Comparison of ENCODE assay signal across 1 cellular context in genomic region chr7:35736725-35737124, GRCh38.
A peak's percentile ranks its signal among the peaks of the same experiment; 100 is the strongest.
TF ChIP-seq lines count a peak whose summit lies in the region.

No MANE protein-coding gene starts in this region.

TF ChIP-seq in HepG2, 621 proteins besides CTCF, POLR2A, EP300 and RAD21 (continued from another document and continues in another):
- TF ChIP-seq ZNF333 (CRISPR knock-in tag; IDR thresholded peaks at IDR 0.05; ENCODE audit: borderline replicate concordance): no peak
- TF ChIP-seq HMG20B (CRISPR knock-in tag; conservative IDR thresholded peaks at IDR 0.05): no peak
- TF ChIP-seq SIX4 (CRISPR knock-in tag; IDR thresholded peaks at IDR 0.05): no peak
- TF ChIP-seq ZNF75D (CRISPR knock-in tag; IDR thresholded peaks at IDR 0.05; ENCODE audit: borderline replicate concordance): no peak
- peak; percentile 79 for TF ChIP-seq NR2F6 (IDR thresholded peaks at IDR 0.05)
- peak; percentile 83 for TF ChIP-seq NR2F6 (CRISPR knock-in tag; IDR thresholded peaks at IDR 0.05)
- TF ChIP-seq ERF (CRISPR knock-in tag; IDR thresholded peaks at IDR 0.05): 0 out of 2 replicates have a peak, but pooled peaks have one; percentile 36
- TF ChIP-seq BRD4 (CRISPR knock-in tag; IDR thresholded peaks at IDR 0.05): no peak
- no peak for TF ChIP-seq ZNF878 (CRISPR knock-in tag; IDR thresholded peaks at IDR 0.05)
- TF ChIP-seq MTERF4 (CRISPR knock-in tag; IDR thresholded peaks at IDR 0.05): no peak
- TF ChIP-seq NRL (CRISPR knock-in tag; IDR thresholded peaks at IDR 0.05; ENCODE audit: borderline replicate concordance): no peak
- no peak for TF ChIP-seq KLF13 (CRISPR knock-in tag; IDR thresholded peaks at IDR 0.05)
- peak; percentile 40; the same call in 1 of the 2 replicates for TF ChIP-seq YEATS2 (CRISPR knock-in tag; IDR thresholded peaks at IDR 0.05; ENCODE audit: borderline replicate concordance)
- no peak for TF ChIP-seq MXD3 (CRISPR knock-in tag; IDR thresholded peaks at IDR 0.05)
- no peak for TF ChIP-seq ZNF501 (CRISPR knock-in tag; IDR thresholded peaks at IDR 0.05)
- peak; percentile 78 for TF ChIP-seq FOXA3 (CRISPR knock-in tag; IDR thresholded peaks at IDR 0.05)
- TF ChIP-seq ZNF687 (CRISPR knock-in tag; IDR thresholded peaks at IDR 0.05): no peak
- no peak for TF ChIP-seq IRF2 (CRISPR knock-in tag; IDR thresholded peaks at IDR 0.05)
- no peak for TF ChIP-seq ZNF235 (CRISPR knock-in tag; IDR thresholded peaks at IDR 0.05; ENCODE audit: borderline replicate concordance)
- TF ChIP-seq HNRNPH1 (optimal IDR thresholded peaks at IDR 0.05; ENCODE audit: low read depth, low read length): no peak
- no peak for TF ChIP-seq NFAT5 (CRISPR knock-in tag; IDR thresholded peaks at IDR 0.05)
- no peak for TF ChIP-seq ZFP62 (CRISPR knock-in tag; IDR thresholded peaks at IDR 0.05)
- TF ChIP-seq EEA1 (CRISPR knock-in tag; IDR thresholded peaks at IDR 0.05; ENCODE audit: borderline replicate concordance): no peak
- no peak for TF ChIP-seq TP53 (CRISPR knock-in tag; conservative IDR thresholded peaks at IDR 0.05)
- TF ChIP-seq ZNF841 (CRISPR knock-in tag; IDR thresholded peaks at IDR 0.05; ENCODE audit: borderline replicate concordance): no peak
- TF ChIP-seq UBTF (CRISPR knock-in tag; IDR thresholded peaks at IDR 0.05): no peak
- TF ChIP-seq ZSCAN29 (CRISPR knock-in tag; conservative IDR thresholded peaks at IDR 0.05): no peak
- TF ChIP-seq DDIT3 (CRISPR knock-in tag; IDR thresholded peaks at IDR 0.05): no peak
- no peak for TF ChIP-seq ZBTB8A (CRISPR knock-in tag; IDR thresholded peaks at IDR 0.05; ENCODE audit: borderline replicate concordance, low read depth)
- TF ChIP-seq ELF1 (CRISPR knock-in tag; IDR thresholded peaks at IDR 0.05): no peak
- 0 out of 2 replicates have a peak, but pooled peaks have one; percentile 37 for TF ChIP-seq TRIM24 (CRISPR knock-in tag; IDR thresholded peaks at IDR 0.05)
- 0 out of 2 replicates have a peak, but pooled peaks have one; percentile 42 for TF ChIP-seq NCOR1 (IDR thresholded peaks at IDR 0.05; ENCODE audit: borderline replicate concordance, low read length)
- TF ChIP-seq ZNF572 (CRISPR knock-in tag; IDR thresholded peaks at IDR 0.05): no peak
- no peak for TF ChIP-seq ZNF143 (CRISPR knock-in tag; IDR thresholded peaks at IDR 0.05)
- no peak for TF ChIP-seq TAF1 (CRISPR knock-in tag; IDR thresholded peaks at IDR 0.05)
- no peak for TF ChIP-seq ZBTB26 (CRISPR knock-in tag; IDR thresholded peaks at IDR 0.05; ENCODE audit: borderline replicate concordance)
- no peak for TF ChIP-seq ZNF713 (CRISPR knock-in tag; IDR thresholded peaks at IDR 0.05)
- TF ChIP-seq RXRB (CRISPR knock-in tag; IDR thresholded peaks at IDR 0.05; ENCODE audit: borderline replicate concordance): peak; percentile 86
- no peak; the same call in 1 of the 2 replicates for TF ChIP-seq TCF7 (IDR thresholded peaks at IDR 0.05; ENCODE audit: low read depth)
- no peak for TF ChIP-seq ZBTB43 (CRISPR knock-in tag; conservative IDR thresholded peaks at IDR 0.05)
- no peak for TF ChIP-seq CSRNP1 (CRISPR knock-in tag; IDR thresholded peaks at IDR 0.05)
- no peak for TF ChIP-seq ZBTB39 (CRISPR knock-in tag; IDR thresholded peaks at IDR 0.05)
- TF ChIP-seq ZNF12 (CRISPR knock-in tag; IDR thresholded peaks at IDR 0.05): peak; percentile 77
